Comparison of ENCODE assay signal across 20 cellular contexts in the genomic region with DNA sequence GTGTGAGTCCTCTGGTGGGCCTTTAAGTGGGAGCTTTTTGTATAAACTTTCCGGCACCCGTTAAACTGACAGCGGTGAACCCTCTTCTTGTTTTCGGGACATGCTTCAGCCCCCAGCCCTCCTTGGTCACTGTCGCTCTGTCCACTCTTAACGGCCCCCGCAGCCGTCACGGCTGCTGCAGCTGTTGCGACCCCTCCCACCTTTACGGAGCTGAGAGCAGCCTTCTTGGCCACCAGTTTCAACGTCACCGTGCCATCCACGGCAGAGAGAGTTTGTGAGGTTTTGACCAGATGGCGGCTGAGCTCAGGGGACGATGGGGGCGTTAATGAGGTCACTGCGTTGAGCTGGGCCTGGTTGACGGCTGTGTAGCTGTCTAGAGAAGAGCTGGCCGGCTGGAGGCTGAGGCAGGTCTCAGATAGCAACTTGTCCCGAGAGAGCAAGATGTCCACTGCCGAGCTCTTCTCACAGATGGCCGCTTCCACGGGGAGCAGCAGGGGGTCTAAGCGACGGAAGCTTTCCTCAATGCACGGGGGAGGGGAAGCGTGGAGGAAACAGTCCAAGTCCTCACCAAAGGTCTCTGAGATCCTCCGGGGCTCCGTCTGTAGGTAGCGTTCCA. TPM values are rescaled to one million over a fixed set of nuclear protein-coding genes. Genes with fewer than 3 reads are reported as not detected.
DNase-seq lines count a peak whose midpoint lies in the region; ATAC-seq, FAIRE-seq and TF ChIP-seq lines count a peak whose summit lies in the region.
"Had no signal": no experiment of that assay in that cellular context is flagged by ENCODE, and none has a peak within 500 bp of the region (broad histone marks: within the 10 kb centered on the region; RNA-seq: fewer than 3 reads in every experiment).

No MANE protein-coding gene starts in this region.

- intact Hi-C loops in activated T-helper 2 cell treated with anti-CD3 and anti-CD28 coated beads, Interferon-gamma antibody, Interleukin-2, Interleukin-4, amounts not matched to agents 10 μg/mL and 5 μg/mL and 100 μg/mL, durations not matched to agents 14 hours and 24 hours and 36 hours (cut with micrococcal nuclease): loop anchor here (1.0 to 5.0 kb wide), 3 partner anchors 39 to 117 kb away; no protein-coding TSS in a partner anchor
- intact Hi-C loops in left ventricle myocardium superior (cut with micrococcal nuclease): no loop called here

- no peak for FAIRE-seq in H54 (lab: Jason Lieb, UNC)
- FAIRE-seq: D721Med, GM19239 had no signal

- no peaks in the 10 kb centered on the region for H3K27me3 Mint-ChIP-seq in stimulated activated naive CD8-positive, alpha-beta T cell treated with anti-CD3 and anti-CD28 coated beads, Interleukin-15, Interleukin-2, amounts not matched to agents 100 ng/mL and 50 ng/mL, for 24 hours
- H3K27me3 Mint-ChIP-seq in activated T-helper 2 cell treated with anti-CD3 and anti-CD28 coated beads, Interferon-gamma antibody, Interleukin-2, Interleukin-4, amounts not matched to agents 10 μg/mL and 5 μg/mL and 100 μg/mL, durations not matched to agents 14 hours and 24 hours and 36 hours (ENCODE audit: low read depth): no peaks in the 10 kb centered on the region
- H3K27me3 Mint-ChIP-seq: activated B cell treated with CpG ODN at 0.5 μM for 24 hours had no signal

- H3K4me3 Mint-ChIP-seq in stimulated activated naive CD8-positive, alpha-beta T cell treated with anti-CD3 and anti-CD28 coated beads, Interleukin-15, Interleukin-2, amounts not matched to agents 100 ng/mL and 50 ng/mL, for 24 hours: no peak overlapping the region
- H3K4me3 Mint-ChIP-seq in activated T-helper 2 cell treated with anti-CD3 and anti-CD28 coated beads, Interferon-gamma antibody, Interleukin-2, Interleukin-4, amounts not matched to agents 10 μg/mL and 5 μg/mL and 100 μg/mL, durations not matched to agents 14 hours and 24 hours and 36 hours (ENCODE audit: low read depth): no peak overlapping the region
- H3K4me3 Mint-ChIP-seq: activated B cell treated with CpG ODN at 0.5 μM for 24 hours had no signal

- no peak for TF ChIP-seq POLR2A in H54 (IDR thresholded peaks at IDR 0.05; ENCODE audit: low read depth, low read length)

- peaks cover 76% of the 10 kb centered on the region for H3K4me1 Mint-ChIP-seq in stimulated activated naive CD8-positive, alpha-beta T cell treated with anti-CD3 and anti-CD28 coated beads, Interleukin-15, Interleukin-2, amounts not matched to agents 100 ng/mL and 50 ng/mL, for 24 hours (ENCODE audit: low read depth)
- H3K4me1 Mint-ChIP-seq in activated T-helper 2 cell treated with anti-CD3 and anti-CD28 coated beads, Interferon-gamma antibody, Interleukin-2, Interleukin-4, amounts not matched to agents 10 μg/mL and 5 μg/mL and 100 μg/mL, durations not matched to agents 14 hours and 24 hours and 36 hours (ENCODE audit: low read depth): peaks cover 50% of the 10 kb centered on the region

- H3K9me3 Mint-ChIP-seq in stimulated activated naive CD8-positive, alpha-beta T cell treated with anti-CD3 and anti-CD28 coated beads, Interleukin-15, Interleukin-2, amounts not matched to agents 100 ng/mL and 50 ng/mL, for 24 hours: peaks cover 3% of the 10 kb centered on the region
- H3K9me3 Mint-ChIP-seq in activated T-helper 2 cell treated with anti-CD3 and anti-CD28 coated beads, Interferon-gamma antibody, Interleukin-2, Interleukin-4, amounts not matched to agents 10 μg/mL and 5 μg/mL and 100 μg/mL, durations not matched to agents 14 hours and 24 hours and 36 hours: peaks cover 7% of the 10 kb centered on the region

- no peak for ATAC-seq in stimulated activated naive CD8-positive, alpha-beta T cell treated with anti-CD3 and anti-CD28 coated beads, Interleukin-15, Interleukin-2, amounts not matched to agents 100 U/mL and 50 U/mL, for 24 hours
- peak; percentile 29 for ATAC-seq in left ventricle myocardium superior
- ATAC-seq in HG03159 (IDR thresholded peaks at IDR 0.05; ENCODE audit: unreplicated experiment): no peak
- ATAC-seq: gastrocnemius medialis had no signal

- DNase-seq in stimulated activated naive CD8-positive, alpha-beta T cell treated with anti-CD3 and anti-CD28 coated beads, Interleukin-15, Interleukin-2, amounts not matched to agents 100 U/mL and 50 U/mL, for 24 hours: no peak
- DNase-seq in activated T-helper 2 cell treated with anti-CD3 and anti-CD28 coated beads, Interferon-gamma antibody, Interleukin-2, Interleukin-4, amounts not matched to agents 10 μg/mL and 5 μg/mL and 100 μg/mL, durations not matched to agents 14 hours and 24 hours and 36 hours (ENCODE audit: low spot score): no peak
- DNase-seq in left ventricle myocardium superior (peak; percentile 35), H54 (ENCODE audit: insufficient read length, low spot score) (no peak), NCI-H187 (lab: John Stamatoyannopoulos, UW) (no peak)
- DNase-seq: activated B cell treated with CpG ODN at 0.5 μM for 24 hours, BE2C, erythroblast, gastrocnemius medialis, Kasumi-1, left lung, NCI-H1105, OCI-M1, SJCRH30, uterus had no signal

- peaks cover 29% of the 10 kb centered on the region for H3K36me3 Mint-ChIP-seq in stimulated activated naive CD8-positive, alpha-beta T cell treated with anti-CD3 and anti-CD28 coated beads, Interleukin-15, Interleukin-2, amounts not matched to agents 100 ng/mL and 50 ng/mL, for 24 hours (ENCODE audit: low read depth)
- peaks cover 60% of the 10 kb centered on the region for H3K36me3 Mint-ChIP-seq in activated T-helper 2 cell treated with anti-CD3 and anti-CD28 coated beads, Interferon-gamma antibody, Interleukin-2, Interleukin-4, amounts not matched to agents 10 μg/mL and 5 μg/mL and 100 μg/mL, durations not matched to agents 14 hours and 24 hours and 36 hours (ENCODE audit: low read depth)

- H3K27ac Mint-ChIP-seq in stimulated activated naive CD8-positive, alpha-beta T cell treated with anti-CD3 and anti-CD28 coated beads, Interleukin-15, Interleukin-2, amounts not matched to agents 100 ng/mL and 50 ng/mL, for 24 hours: peak overlapping the region; percentile 71
- peak overlapping the region; percentile 75 for H3K27ac Mint-ChIP-seq in activated T-helper 2 cell treated with anti-CD3 and anti-CD28 coated beads, Interferon-gamma antibody, Interleukin-2, Interleukin-4, amounts not matched to agents 10 μg/mL and 5 μg/mL and 100 μg/mL, durations not matched to agents 14 hours and 24 hours and 36 hours
- H3K27ac Mint-ChIP-seq: activated B cell treated with CpG ODN at 0.5 μM for 24 hours had no signal

RNA-seq across cellular contexts. Expression of gene KLF7, which starts 41.9 kb away (rescaled TPM):
- total RNA-seq in activated T-helper 2 cell treated with anti-CD3 and anti-CD28 coated beads, Interferon-gamma antibody, Interleukin-2, Interleukin-4, amounts not matched to agents 10 μg/mL and 5 μg/mL and 100 μg/mL, durations not matched to agents 14 hours and 24 hours and 36 hours: 16.6 and 19.3 TPM in 2 replicates
- 22.2 TPM for total RNA-seq in left ventricle myocardium superior
- total RNA-seq: HT-29 had no signal
